In the genomic region with DNA sequence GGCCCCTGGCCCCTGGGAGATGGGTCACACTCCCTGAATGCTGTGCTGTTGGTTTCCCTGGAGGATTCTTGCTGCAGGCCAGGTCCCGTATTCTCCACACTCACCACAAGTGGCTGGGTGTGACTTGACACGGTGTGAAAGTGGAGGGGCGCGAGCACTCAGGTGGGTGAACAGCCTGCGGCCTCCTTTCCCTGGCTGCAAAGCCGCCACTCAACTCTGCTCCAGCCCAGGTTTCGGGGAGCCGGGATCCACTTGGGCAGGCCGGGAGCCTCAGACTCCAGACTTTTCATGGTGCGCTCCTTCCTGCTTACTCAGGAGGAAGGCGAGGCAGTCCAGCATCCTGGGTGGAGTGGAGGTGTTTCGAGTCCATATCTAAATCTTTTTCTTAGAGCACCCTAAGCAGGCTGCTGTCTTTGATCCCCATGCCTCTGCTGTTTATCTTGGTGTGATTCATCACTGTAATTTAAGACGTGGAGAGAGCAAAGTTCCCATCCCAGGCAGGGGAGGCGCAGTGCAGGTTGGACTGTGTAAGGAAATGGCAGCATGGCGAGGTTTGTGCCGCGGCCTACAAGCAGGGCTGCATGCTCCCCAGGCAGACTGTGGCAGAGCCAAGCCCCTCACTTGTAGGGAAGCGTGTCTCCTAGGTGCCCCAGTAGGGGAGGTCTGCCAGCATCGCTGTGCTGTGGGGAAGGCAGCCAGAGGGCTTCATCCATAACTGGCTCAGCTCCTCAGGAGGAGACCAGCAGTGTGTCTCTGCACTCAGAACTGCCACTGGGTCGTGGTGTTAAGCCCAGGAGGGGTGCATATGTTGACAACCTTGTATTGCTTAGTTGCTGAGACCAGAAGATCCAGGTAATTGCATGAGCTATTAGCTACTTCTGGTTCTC, we compare ENCODE assay signal across 12 cellular contexts. TPM values are rescaled to one million over a fixed set of nuclear protein-coding genes. Genes with fewer than 3 reads are reported as not detected.
DNase-seq lines count a peak whose midpoint lies in the region; ATAC-seq lines count a peak whose summit lies in the region.
"Had no signal": no experiment of that assay in that cellular context is flagged by ENCODE, and none has a peak within 500 bp of the region (broad histone marks: within the 10 kb centered on the region; RNA-seq: fewer than 3 reads in every experiment).

No MANE protein-coding gene starts in this region.

- H3K9me3 Mint-ChIP-seq in activated T-helper 2 cell treated with anti-CD3 and anti-CD28 coated beads, Interferon-gamma antibody, Interleukin-2, Interleukin-4, amounts not matched to agents 10 μg/mL and 5 μg/mL and 100 μg/mL, durations not matched to agents 14 hours and 24 hours and 36 hours: peaks cover 8% of the 10 kb centered on the region

- no peak overlapping the region for H2AFZ ChIP-seq in trophoblast cell (ENCODE audit: insufficient read depth, low read length, poor library complexity)

- no peak overlapping the region for H3K4me3 ChIP-seq in trophoblast cell (ENCODE audit: low read depth, low read length)
- H3K4me3 ChIP-seq: breast epithelium, vagina had no signal

- peak overlapping the region; percentile 67 for H3K18ac ChIP-seq in trophoblast cell (ENCODE audit: low read length)

- no peak overlapping the region for H3K14ac ChIP-seq in trophoblast cell (ENCODE audit: low read length)

- no peak overlapping the region for H3K23ac ChIP-seq in trophoblast cell (ENCODE audit: low read length)

- no peaks in the 10 kb centered on the region for H3K27me3 ChIP-seq in trophoblast cell (ENCODE audit: insufficient read depth, low read length)
- H3K27me3 ChIP-seq: breast epithelium, vagina had no signal

- no peak overlapping the region for H3K9ac ChIP-seq in trophoblast cell (ENCODE audit: low read length)

- H4K12ac ChIP-seq in trophoblast cell (ENCODE audit: low read depth, low read length): no peak overlapping the region

- H3K27ac ChIP-seq in trophoblast cell (ENCODE audit: low read depth, low read length): no peak overlapping the region
- H3K27ac ChIP-seq: breast epithelium, vagina had no signal

- H3K4me3 Mint-ChIP-seq in activated T-helper 2 cell treated with anti-CD3 and anti-CD28 coated beads, Interferon-gamma antibody, Interleukin-2, Interleukin-4, amounts not matched to agents 10 μg/mL and 5 μg/mL and 100 μg/mL, durations not matched to agents 14 hours and 24 hours and 36 hours (ENCODE audit: low read depth): no peak overlapping the region

- peaks cover 17 to 21% of the 10 kb centered on the region in 2 experiments for H3K4me1 ChIP-seq in trophoblast cell (ENCODE audit: control insufficient read depth in 1 of 2, insufficient read depth in 2 of 2, low read length in 2 of 2)

- H3K4me2 ChIP-seq in trophoblast cell (ENCODE audit: low read length): no peak overlapping the region

- H2BK12ac ChIP-seq in trophoblast cell (ENCODE audit: low read length): no peak overlapping the region

- H4K8ac ChIP-seq in trophoblast cell (ENCODE audit: low read depth, low read length): no peak overlapping the region

- H3K9me3 ChIP-seq in trophoblast cell (ENCODE audit: insufficient read depth, low read depth, low read length): no peaks in the 10 kb centered on the region
- H3K9me3 ChIP-seq: breast epithelium, vagina had no signal

- H2BK5ac ChIP-seq in trophoblast cell (ENCODE audit: low read depth, low read length, poor library complexity): no peak overlapping the region

- ATAC-seq in esophagus mucosa (peak; percentile 89), GM18867 (IDR thresholded peaks at IDR 0.05; ENCODE audit: unreplicated experiment) (no peak)

- H3K79me1 ChIP-seq in trophoblast cell (ENCODE audit: low read length): peaks cover 9% of the 10 kb centered on the region

- peaks cover 24% of the 10 kb centered on the region for H3K4me1 Mint-ChIP-seq in activated T-helper 2 cell treated with anti-CD3 and anti-CD28 coated beads, Interferon-gamma antibody, Interleukin-2, Interleukin-4, amounts not matched to agents 10 μg/mL and 5 μg/mL and 100 μg/mL, durations not matched to agents 14 hours and 24 hours and 36 hours (ENCODE audit: low read depth)

- peaks cover 31% of the 10 kb centered on the region for H3K36me3 Mint-ChIP-seq in activated T-helper 2 cell treated with anti-CD3 and anti-CD28 coated beads, Interferon-gamma antibody, Interleukin-2, Interleukin-4, amounts not matched to agents 10 μg/mL and 5 μg/mL and 100 μg/mL, durations not matched to agents 14 hours and 24 hours and 36 hours (ENCODE audit: low read depth)

- no peak overlapping the region for H3K4ac ChIP-seq in trophoblast cell (ENCODE audit: low read depth, low read length)

- peaks cover 2% of the 10 kb centered on the region for H3K79me2 ChIP-seq in trophoblast cell (ENCODE audit: control insufficient read depth, insufficient read depth, low read length, poor library complexity)

- H3K27me3 Mint-ChIP-seq in activated T-helper 2 cell treated with anti-CD3 and anti-CD28 coated beads, Interferon-gamma antibody, Interleukin-2, Interleukin-4, amounts not matched to agents 10 μg/mL and 5 μg/mL and 100 μg/mL, durations not matched to agents 14 hours and 24 hours and 36 hours (ENCODE audit: low read depth): peaks cover 2% of the 10 kb centered on the region

- no peak overlapping the region for H2BK120ac ChIP-seq in trophoblast cell (ENCODE audit: insufficient read depth, low read length, poor library complexity)

- DNase-seq in ELF-1 (ENCODE audit: low read depth, low spot score): peak; percentile 24
- peak; percentile 79 for DNase-seq in NCI-H226
- DNase-seq in trophoblast cell: no peak
- no peak for DNase-seq in NAMALWA (ENCODE audit: low spot score)
- DNase-seq in activated T-helper 2 cell treated with anti-CD3 and anti-CD28 coated beads, Interferon-gamma antibody, Interleukin-2, Interleukin-4, amounts not matched to agents 10 μg/mL and 5 μg/mL and 100 μg/mL, durations not matched to agents 14 hours and 24 hours and 36 hours (ENCODE audit: low spot score): no peak
- no peak for DNase-seq in EL
- DNase-seq: activated CD8-positive, alpha-beta memory T cell treated with anti-CD3 and anti-CD28 coated beads for 24 hours; RPMI8226 had no signal

- H4K91ac ChIP-seq in trophoblast cell (ENCODE audit: low read depth, low read length): peak overlapping the region; percentile 4

- intact Hi-C loops in activated T-helper 2 cell treated with anti-CD3 and anti-CD28 coated beads, Interferon-gamma antibody, Interleukin-2, Interleukin-4, amounts not matched to agents 10 μg/mL and 5 μg/mL and 100 μg/mL, durations not matched to agents 14 hours and 24 hours and 36 hours (cut with micrococcal nuclease): no loop called here

- peak overlapping the region; percentile 20 for H2AK5ac ChIP-seq in trophoblast cell (ENCODE audit: low read length)

- no CpG with 5 or more reads among the region's 20 CpGs for WGBS in trophoblast cell (ENCODE audit: extremely low coverage, insufficient coverage, insufficient read length)

- H3K36me3 ChIP-seq in trophoblast cell (ENCODE audit: control insufficient read depth in 1 of 2, insufficient read depth in 2 of 2, low read length in 2 of 2): peaks cover 4 to 11% of the 10 kb centered on the region in 2 experiments
- H3K36me3 ChIP-seq: breast epithelium had no signal

- H3K27ac Mint-ChIP-seq in activated T-helper 2 cell treated with anti-CD3 and anti-CD28 coated beads, Interferon-gamma antibody, Interleukin-2, Interleukin-4, amounts not matched to agents 10 μg/mL and 5 μg/mL and 100 μg/mL, durations not matched to agents 14 hours and 24 hours and 36 hours: no peak overlapping the region

RNA-seq across cellular contexts. Expression of a gene that starts 29.6 kb away (rescaled TPM):
- total RNA-seq in esophagus mucosa: 15.5 TPM
- polyA plus RNA-seq in trophoblast cell (2013): 14.8 and 15.3 TPM in 2 replicates
- 9.5 and 10.3 TPM in 2 replicates for total RNA-seq in activated T-helper 2 cell treated with anti-CD3 and anti-CD28 coated beads, Interferon-gamma antibody, Interleukin-2, Interleukin-4, amounts not matched to agents 10 μg/mL and 5 μg/mL and 100 μg/mL, durations not matched to agents 14 hours and 24 hours and 36 hours

Comparison
In these comparisons a context has a peak if more than half of its experiments do, and no peak if none do; other contexts are left out.
1. DNase-seq: peak in ELF-1 (single experiment) and NCI-H226 (single experiment); none in trophoblast cell (0 of 2), NAMALWA (single experiment), activated T-helper 2 cell treated with anti-CD3 and anti-CD28 coated beads, Interferon-gamma antibody, Interleukin-2, Interleukin-4, amounts not matched to agents 10 μg/mL and 5 μg/mL and 100 μg/mL, durations not matched to agents 14 hours and 24 hours and 36 hours (single experiment) and EL (single experiment).